ENCODE assay signal across 2 cellular contexts in the genomic region with DNA sequence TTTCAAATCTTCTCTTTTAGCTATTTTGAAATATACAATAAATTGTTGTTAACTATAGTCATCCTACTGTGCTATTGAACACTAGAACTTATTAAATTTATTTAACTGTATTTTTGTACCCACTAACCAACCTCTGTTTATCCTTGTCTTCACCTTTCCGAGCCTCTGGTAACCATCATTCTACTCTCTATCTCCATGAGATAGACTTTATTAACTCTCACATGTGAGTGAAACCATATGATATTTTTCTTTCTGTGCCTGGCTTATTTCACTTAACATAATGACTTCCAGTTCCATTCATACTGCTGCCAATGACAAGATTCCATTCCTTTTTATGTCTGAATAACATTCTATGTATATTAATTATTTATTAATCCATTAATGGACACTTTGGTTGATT.
TF ChIP-seq lines count a peak whose summit lies in the region.

No MANE protein-coding gene starts in this region.

TF ChIP-seq in SK-N-SH treated with all-trans-retinoic acid at 6 μM for 48 hours, 23 proteins besides CTCF, POLR2A, EP300 and RAD21 (continued from another document):
- TF ChIP-seq, protein P1, sequence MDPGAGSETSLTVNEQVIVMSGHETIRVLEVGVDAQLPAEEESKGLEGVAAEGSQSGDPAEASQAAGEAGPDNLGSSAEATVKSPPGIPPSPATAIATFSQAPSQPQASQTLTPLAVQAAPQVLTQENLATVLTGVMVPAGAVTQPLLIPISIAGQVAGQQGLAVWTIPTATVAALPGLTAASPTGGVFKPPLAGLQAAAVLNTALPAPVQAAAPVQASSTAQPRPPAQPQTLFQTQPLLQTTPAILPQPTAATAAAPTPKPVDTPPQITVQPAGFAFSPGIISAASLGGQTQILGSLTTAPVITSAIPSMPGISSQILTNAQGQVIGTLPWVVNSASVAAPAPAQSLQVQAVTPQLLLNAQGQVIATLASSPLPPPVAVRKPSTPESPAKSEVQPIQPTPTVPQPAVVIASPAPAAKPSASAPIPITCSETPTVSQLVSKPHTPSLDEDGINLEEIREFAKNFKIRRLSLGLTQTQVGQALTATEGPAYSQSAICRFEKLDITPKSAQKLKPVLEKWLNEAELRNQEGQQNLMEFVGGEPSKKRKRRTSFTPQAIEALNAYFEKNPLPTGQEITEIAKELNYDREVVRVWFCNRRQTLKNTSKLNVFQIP (CRISPR knock-in tag; IDR thresholded peaks at IDR 0.05; ENCODE audit: borderline replicate concordance, low read depth), result no peak
- TF ChIP-seq TCF4 (CRISPR knock-in tag; IDR thresholded peaks at IDR 0.05; ENCODE audit: borderline replicate concordance) (peak; percentile 95), ZNF8 (CRISPR knock-in tag; IDR thresholded peaks at IDR 0.05) (no peak), TOX (CRISPR knock-in tag; IDR thresholded peaks at IDR 0.05; ENCODE audit: borderline replicate concordance) (no peak), CSDC2 (CRISPR knock-in tag; IDR thresholded peaks at IDR 0.05) (no peak), ZNF565 (CRISPR knock-in tag; conservative IDR thresholded peaks at IDR 0.05; ENCODE audit: low read depth) (no peak), ESRRG (CRISPR knock-in tag; IDR thresholded peaks at IDR 0.05) (no peak), BACH2 (CRISPR knock-in tag; IDR thresholded peaks at IDR 0.05; ENCODE audit: borderline replicate concordance) (no peak), RARB (CRISPR knock-in tag; IDR thresholded peaks at IDR 0.05) (no peak), PPARA (CRISPR knock-in tag; IDR thresholded peaks at IDR 0.05; ENCODE audit: borderline replicate concordance) (no peak), OSR1 (CRISPR knock-in tag; IDR thresholded peaks at IDR 0.05) (no peak), ISL1 (CRISPR knock-in tag; IDR thresholded peaks at IDR 0.05) (peak; percentile 57; the same call in 1 of the 2 replicates)
- TF ChIP-seq, protein P2, sequence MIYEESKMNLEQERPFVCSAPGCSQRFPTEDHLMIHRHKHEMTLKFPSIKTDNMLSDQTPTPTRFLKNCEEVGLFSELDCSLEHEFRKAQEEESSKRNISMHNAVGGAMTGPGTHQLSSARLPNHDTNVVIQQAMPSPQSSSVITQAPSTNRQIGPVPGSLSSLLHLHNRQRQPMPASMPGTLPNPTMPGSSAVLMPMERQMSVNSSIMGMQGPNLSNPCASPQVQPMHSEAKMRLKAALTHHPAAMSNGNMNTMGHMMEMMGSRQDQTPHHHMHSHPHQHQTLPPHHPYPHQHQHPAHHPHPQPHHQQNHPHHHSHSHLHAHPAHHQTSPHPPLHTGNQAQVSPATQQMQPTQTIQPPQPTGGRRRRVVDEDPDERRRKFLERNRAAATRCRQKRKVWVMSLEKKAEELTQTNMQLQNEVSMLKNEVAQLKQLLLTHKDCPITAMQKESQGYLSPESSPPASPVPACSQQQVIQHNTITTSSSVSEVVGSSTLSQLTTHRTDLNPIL (CRISPR knock-in tag; IDR thresholded peaks at IDR 0.05; ENCODE audit: low read depth), result no peak
- TF ChIP-seq, protein P3, sequence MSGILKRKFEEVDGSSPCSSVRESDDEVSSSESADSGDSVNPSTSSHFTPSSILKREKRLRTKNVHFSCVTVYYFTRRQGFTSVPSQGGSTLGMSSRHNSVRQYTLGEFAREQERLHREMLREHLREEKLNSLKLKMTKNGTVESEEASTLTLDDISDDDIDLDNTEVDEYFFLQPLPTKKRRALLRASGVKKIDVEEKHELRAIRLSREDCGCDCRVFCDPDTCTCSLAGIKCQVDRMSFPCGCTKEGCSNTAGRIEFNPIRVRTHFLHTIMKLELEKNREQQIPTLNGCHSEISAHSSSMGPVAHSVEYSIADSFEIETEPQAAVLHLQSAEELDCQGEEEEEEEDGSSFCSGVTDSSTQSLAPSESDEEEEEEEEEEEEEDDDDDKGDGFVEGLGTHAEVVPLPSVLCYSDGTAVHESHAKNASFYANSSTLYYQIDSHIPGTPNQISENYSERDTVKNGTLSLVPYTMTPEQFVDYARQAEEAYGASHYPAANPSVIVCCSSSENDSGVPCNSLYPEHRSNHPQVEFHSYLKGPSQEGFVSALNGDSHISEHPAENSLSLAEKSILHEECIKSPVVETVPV (CRISPR knock-in tag; IDR thresholded peaks at IDR 0.05), result 0 out of 2 replicates have a peak, but pooled peaks have one; percentile 60

TF ChIP-seq in SK-N-SH, 30 proteins besides CTCF, POLR2A, EP300 and RAD21 (continued from another document):
- TF ChIP-seq, protein P4, sequence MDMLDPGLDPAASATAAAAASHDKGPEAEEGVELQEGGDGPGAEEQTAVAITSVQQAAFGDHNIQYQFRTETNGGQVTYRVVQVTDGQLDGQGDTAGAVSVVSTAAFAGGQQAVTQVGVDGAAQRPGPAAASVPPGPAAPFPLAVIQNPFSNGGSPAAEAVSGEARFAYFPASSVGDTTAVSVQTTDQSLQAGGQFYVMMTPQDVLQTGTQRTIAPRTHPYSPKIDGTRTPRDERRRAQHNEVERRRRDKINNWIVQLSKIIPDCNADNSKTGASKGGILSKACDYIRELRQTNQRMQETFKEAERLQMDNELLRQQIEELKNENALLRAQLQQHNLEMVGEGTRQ (IDR thresholded peaks at IDR 0.05; ENCODE audit: borderline replicate concordance, low read depth, low read length), result no peak
- TF ChIP-seq FOXM1 (IDR thresholded peaks at IDR 0.05; ENCODE audit: low read depth), result no peak
TF ChIP-seq in SK-N-SH: peak in this region for 0.
